Comparison of ENCODE assay signal across 8 cellular contexts in the genomic region with DNA sequence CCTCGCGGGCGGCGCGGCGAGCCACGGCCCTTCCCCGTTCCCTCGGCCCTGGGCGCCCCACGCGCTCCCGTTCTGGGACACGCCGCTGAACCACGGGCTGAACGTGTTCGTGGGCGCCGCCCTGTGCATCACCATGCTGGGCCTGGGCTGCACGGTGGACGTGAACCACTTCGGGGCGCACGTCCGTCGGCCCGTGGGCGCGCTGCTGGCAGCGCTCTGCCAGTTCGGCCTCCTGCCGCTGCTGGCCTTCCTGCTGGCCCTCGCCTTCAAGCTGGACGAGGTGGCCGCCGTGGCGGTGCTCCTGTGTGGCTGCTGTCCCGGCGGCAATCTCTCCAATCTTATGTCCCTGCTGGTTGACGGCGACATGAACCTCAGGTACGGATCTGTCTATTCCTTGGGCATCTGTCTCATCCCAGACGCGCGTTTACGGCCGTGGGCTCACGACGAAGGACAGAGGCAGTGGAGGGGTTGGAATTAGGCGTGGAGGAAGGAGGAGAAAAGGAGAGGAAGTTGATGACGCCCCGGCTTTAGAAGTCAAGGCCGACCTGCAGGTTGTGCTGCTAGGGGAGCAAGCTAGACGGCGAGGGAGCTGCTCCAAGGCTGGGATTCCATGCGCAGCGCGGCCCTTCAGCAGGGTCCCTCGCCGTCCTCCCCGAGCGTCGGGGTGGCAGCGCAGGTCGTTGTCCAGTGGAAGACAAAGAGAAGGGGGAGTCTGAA. TPM values are rescaled to one million over a fixed set of nuclear protein-coding genes. Genes with fewer than 3 reads are reported as not detected.
DNase-seq lines count a peak whose midpoint lies in the region; ATAC-seq and TF ChIP-seq lines count a peak whose summit lies in the region.

No MANE protein-coding gene starts in this region.

- H3K18ac ChIP-seq in H9 (ENCODE audit: insufficient read length, low read depth, low read length) = no peak overlapping the region

- peaks cover 17% of the 10 kb centered on the region for H3K27me3 ChIP-seq in A673 (replicated peaks; ENCODE audit: insufficient read depth, low read depth, low read length, poor library complexity)
- peaks cover 25% of the 10 kb centered on the region; the same call in 1 of the 2 replicates for H3K27me3 ChIP-seq in H9 (ENCODE audit: insufficient read depth, low read length)
- no peaks in the 10 kb centered on the region for H3K27me3 ChIP-seq in SJCRH30

- H3K4me2 ChIP-seq in H9 (ENCODE audit: insufficient read depth, insufficient read length, low read length) = peak overlapping the region; percentile 21

- H3K36me3 ChIP-seq in A673 (ENCODE audit: insufficient read depth, low read length, poor library complexity, severe bottlenecking) = no peaks in the 10 kb centered on the region
- no peaks in the 10 kb centered on the region for H3K36me3 ChIP-seq in mesodermal cell (ENCODE audit: control insufficient read depth, insufficient read depth, low read length)
- H3K36me3 ChIP-seq in SJCRH30 = no peaks in the 10 kb centered on the region

- peaks cover 4% of the 10 kb centered on the region for H3K23me2 ChIP-seq in H9 (ENCODE audit: insufficient read length, low read depth, low read length, poor library complexity, severe bottlenecking)

- no peak overlapping the region for H2BK12ac ChIP-seq in H9 (ENCODE audit: insufficient read length, low read depth, low read length)

- TF ChIP-seq CTCF in A673 (conservative IDR thresholded peaks at IDR 0.05; ENCODE audit: low read depth, low read length) (no peak), H9 (conservative IDR thresholded peaks at IDR 0.05) (no peak)

- H2BK5ac ChIP-seq in H9 (ENCODE audit: insufficient read length, low read length) = no peak overlapping the region

- no peak overlapping the region for H3K23ac ChIP-seq in H9 (ENCODE audit: insufficient read length, low read depth, low read length)

- DNase-seq in A673 (ENCODE audit: low spot score) (no peak), H9 (peak; percentile 45), astrocyte of the hippocampus (ENCODE audit: low read depth, low spot score) (peak; percentile 50), AG08396 (ENCODE audit: low spot score) (no peak), HEK293T (ENCODE audit: extremely low spot score) (no peak), SJCRH30 (no peak)

- H3K4me3 Mint-ChIP-seq in H9 = peak overlapping the region; percentile 54 to 76

- no peak overlapping the region for H4K91ac ChIP-seq in H9 (ENCODE audit: insufficient read length, low read depth, low read length)

- H3K27ac Mint-ChIP-seq in H9 = no peak overlapping the region; a peak in 1 of 7 replicates

- no peak overlapping the region for H3K56ac ChIP-seq in H9 (ENCODE audit: insufficient read length, low read depth, low read length)

- peaks cover 20 to 22% of the 10 kb centered on the region in 2 experiments for H3K4me1 Mint-ChIP-seq in H9

- H3K4me1 ChIP-seq in A673 (ENCODE audit: insufficient read depth, low read length, poor library complexity, severe bottlenecking) = no peaks in the 10 kb centered on the region
- no peaks in the 10 kb centered on the region for H3K4me1 ChIP-seq in H9 (ENCODE audit: insufficient read depth, low read length)
- H3K4me1 ChIP-seq in mesodermal cell (ENCODE audit: control insufficient read depth, insufficient read depth, low read length, poor library complexity, severe bottlenecking) = peaks cover 3% of the 10 kb centered on the region
- H3K4me1 ChIP-seq in SJCRH30 = no peaks in the 10 kb centered on the region

- no peaks in the 10 kb centered on the region; a peak in 1 of 5 replicates for H3K9me3 Mint-ChIP-seq in H9

- POLR2A ChIA-PET in A673 (lab: Charles Lee; ENCODE audit: low non-redundant PET) (no interaction called here), HEK293T (lab: Yijun Ruan, JAX) (interaction anchor here (1.5 kb wide), 1 partner anchor 142 kb away, joined by 3 read pairs; no protein-coding TSS in a partner anchor)

- no peak overlapping the region for H3K4ac ChIP-seq in H9 (ENCODE audit: low read depth, low read length)

- H2BK20ac ChIP-seq in H9 (ENCODE audit: low read depth, low read length, poor library complexity, severe bottlenecking) = no peak overlapping the region

- no peak overlapping the region for H2AK5ac ChIP-seq in H9 (ENCODE audit: insufficient read length, low read length)

- H3K4me3 ChIP-seq in A673 (ENCODE audit: low read depth, low read length, poor library complexity, severe bottlenecking) (peak overlapping the region; percentile 56), mesodermal cell (ENCODE audit: extremely low read depth, insufficient read depth, low read length, poor library complexity, severe bottlenecking) (peak overlapping the region; percentile 43), SJCRH30 (no peak overlapping the region)

- H3K9me3 ChIP-seq in A673 (ENCODE audit: low read depth, low read length, poor library complexity, severe bottlenecking) (no peaks in the 10 kb centered on the region), H9 (ENCODE audit: control insufficient read depth, low read depth, low read length) (no peaks in the 10 kb centered on the region), mesodermal cell (ENCODE audit: control insufficient read depth, low read length) (no peaks in the 10 kb centered on the region), SJCRH30 (replicated peaks) (no peaks in the 10 kb centered on the region)

- no peak overlapping the region for H2AFZ ChIP-seq in H9 (ENCODE audit: low read length)

- peak overlapping the region; percentile 54; the same call in 1 of the 2 replicates for H3K14ac ChIP-seq in H9 (ENCODE audit: insufficient read depth, low read length)

- H3K36me3 Mint-ChIP-seq in H9 (ENCODE audit: insufficient read depth in 1 of 3, low read depth in 3 of 3) = no peaks in the 10 kb centered on the region; a peak in 2 of 7 replicates

- no peak overlapping the region for H4K5ac ChIP-seq in H9 (ENCODE audit: insufficient read length, low read depth, low read length)

- H2BK120ac ChIP-seq in H9 (ENCODE audit: low read depth, low read length, poor library complexity, severe bottlenecking) = no peak overlapping the region

- BruUV-seq in A673 (replicated peaks; lab: Mats Ljungman, UMichigan) = no TSS peak

- H3K9ac ChIP-seq in H9 (ENCODE audit: extremely low read depth, insufficient read length, low read length) = no peak overlapping the region

- CTCF ChIA-PET in A673 (lab: Charles Lee) = interaction anchor here (0.6 kb wide), 1 partner anchor 58 kb away, joined by 3 read pairs; no protein-coding TSS in a partner anchor
- CTCF ChIA-PET in HEK293T (lab: Yijun Ruan, JAX) = no interaction called here

- H3K79me1 ChIP-seq in H9 (ENCODE audit: insufficient read depth, low read depth, low read length, poor library complexity, severe bottlenecking) = no peaks in the 10 kb centered on the region

- intact Hi-C loops in A673 (cut with micrococcal nuclease; ENCODE audit: unreplicated experiment) = no loop called here

- H4K8ac ChIP-seq in H9 (replicated peaks; ENCODE audit: insufficient read length, low read depth, low read length) = no peak overlapping the region

- ATAC-seq in HG02588 (IDR thresholded peaks at IDR 0.05; ENCODE audit: unreplicated experiment) = no peak

- H3T11ph ChIP-seq in H9 (ENCODE audit: low read length) = no peak overlapping the region

- no peaks in the 10 kb centered on the region for H3K79me2 ChIP-seq in H9 (ENCODE audit: insufficient read depth, low read length)

- no CpG with 5 or more reads among the region's 66 CpGs for WGBS in H9 (ENCODE audit: extremely low coverage, insufficient read length, low lambda C conversion rate)
- 65 to 74% methylated on average over 59 to 61 of the region's 66 CpGs for WGBS in mesodermal cell (ENCODE audit: insufficient coverage in 2 of 2), 2 experiments

- H4K20me1 ChIP-seq in H9 (ENCODE audit: control insufficient read depth, insufficient read depth, insufficient read length) = no peaks in the 10 kb centered on the region

- peaks cover 73% of the 10 kb centered on the region for H3K27me3 Mint-ChIP-seq in H9 (ENCODE audit: low read depth)

- H3K27ac ChIP-seq in A673 (ENCODE audit: low read depth, low read length, poor library complexity, severe bottlenecking) (no peak overlapping the region), H9 (ENCODE audit: insufficient read length, low read depth, low read length) (no peak overlapping the region), mesodermal cell (ENCODE audit: low read depth, low read length, severe bottlenecking) (no peak overlapping the region), SJCRH30 (no peak overlapping the region)

- no peak overlapping the region for H2BK15ac ChIP-seq in H9 (ENCODE audit: low read depth, low read length)

TF ChIP-seq in HEK293T, 16 proteins besides CTCF, POLR2A, EP300 and RAD21:
- TF ChIP-seq ARNT (IDR thresholded peaks at IDR 0.05) (no peak), L3MBTL2 (conservative IDR thresholded peaks at IDR 0.05) (no peak), HDGF (IDR thresholded peaks at IDR 0.05; ENCODE audit: borderline replicate concordance) (no peak), NFRKB (IDR thresholded peaks at IDR 0.05) (no peak), FOXK2 (IDR thresholded peaks at IDR 0.05) (no peak), ZNF384 (IDR thresholded peaks at IDR 0.05) (no peak), FOXA1 (IDR thresholded peaks at IDR 0.05) (no peak), LEF1 (IDR thresholded peaks at IDR 0.05; ENCODE audit: borderline replicate concordance) (no peak), SUZ12 (IDR thresholded peaks at IDR 0.05) (no peak), BHLHE40 (IDR thresholded peaks at IDR 0.05; ENCODE audit: borderline replicate concordance) (no peak), FOXM1 (IDR thresholded peaks at IDR 0.05; ENCODE audit: borderline replicate concordance) (no peak), ELF4 (IDR thresholded peaks at IDR 0.05) (no peak)
- TF ChIP-seq, protein P1, sequence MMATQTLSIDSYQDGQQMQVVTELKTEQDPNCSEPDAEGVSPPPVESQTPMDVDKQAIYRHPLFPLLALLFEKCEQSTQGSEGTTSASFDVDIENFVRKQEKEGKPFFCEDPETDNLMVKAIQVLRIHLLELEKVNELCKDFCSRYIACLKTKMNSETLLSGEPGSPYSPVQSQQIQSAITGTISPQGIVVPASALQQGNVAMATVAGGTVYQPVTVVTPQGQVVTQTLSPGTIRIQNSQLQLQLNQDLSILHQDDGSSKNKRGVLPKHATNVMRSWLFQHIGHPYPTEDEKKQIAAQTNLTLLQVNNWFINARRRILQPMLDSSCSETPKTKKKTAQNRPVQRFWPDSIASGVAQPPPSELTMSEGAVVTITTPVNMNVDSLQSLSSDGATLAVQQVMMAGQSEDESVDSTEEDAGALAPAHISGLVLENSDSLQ (IDR thresholded peaks at IDR 0.05) = no peak

RNA-seq across cellular contexts. Expression of gene SLC10A4, which starts 0.8 kb away (rescaled TPM):
- 4.4 and 5.2 TPM in 2 replicates for total RNA-seq in A673 (2021)
- 1.6 and 1.7 TPM in 2 replicates for total RNA-seq in H9 (2021)
- polyA plus RNA-seq in mesodermal cell (2013, experiment 1 of 2) = 0.63 TPM
- 1.1 TPM for polyA plus RNA-seq in mesodermal cell (2013, experiment 2 of 2)
- total RNA-seq in SJCRH30 (2014; rRNA removed; shearing (Covaris generic)) = not detected in 2 replicates

RNA-seq across cellular contexts. Expression of gene ZAR1, which starts 6.1 kb away (rescaled TPM):
- total RNA-seq in A673 (2021) (0.28 TPM in 1 of 2 replicates, not detected in the other), H9 (2021) (0.61 and 0.88 TPM in 2 replicates)
- polyA plus RNA-seq in mesodermal cell (2013, experiment 1 of 2) = not detected
- polyA plus RNA-seq in mesodermal cell (2013, experiment 2 of 2) = not detected
- total RNA-seq in SJCRH30 (2014; rRNA removed; shearing (Covaris generic)) = 0.10 TPM in 1 of 2 replicates, not detected in the other

Comparison
In these comparisons a context has a peak if more than half of its experiments do, and no peak if none do; other contexts are left out.
1. DNase-seq: peak in H9 (single experiment) and astrocyte of the hippocampus (single experiment); none in A673 (single experiment), AG08396 (single experiment), HEK293T (single experiment) and SJCRH30 (0 of 2).